ENCODE assay signal across 14 cellular contexts in the genomic region with DNA sequence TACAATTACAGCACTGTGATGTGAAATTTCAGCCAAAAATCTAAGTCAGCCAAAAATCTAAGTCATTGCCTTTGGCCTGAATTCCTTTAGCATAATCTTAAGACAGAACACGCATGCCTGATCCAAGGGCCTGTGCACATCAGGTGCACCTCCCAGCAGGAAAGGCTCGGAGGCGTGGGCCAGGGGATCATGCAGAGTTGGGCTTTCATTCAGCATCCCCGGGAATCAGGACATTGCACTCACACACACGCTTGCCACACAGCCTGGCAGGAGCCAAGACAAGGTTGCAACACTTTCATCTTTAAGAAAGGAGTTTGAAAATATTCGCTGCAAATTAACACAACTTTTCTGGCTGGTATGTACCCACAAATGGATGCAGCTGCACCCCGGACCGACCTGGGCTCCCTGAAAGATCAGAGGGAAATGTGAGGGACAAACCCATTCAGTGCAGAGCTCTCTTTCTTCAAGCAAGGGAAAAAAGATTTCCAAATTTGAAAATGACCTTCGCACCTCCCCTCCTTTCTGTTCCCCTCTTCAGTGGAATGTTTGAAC. TPM values are rescaled to one million over a fixed set of nuclear protein-coding genes. Genes with fewer than 3 reads are reported as not detected.
DNase-seq lines count a peak whose midpoint lies in the region; ATAC-seq and TF ChIP-seq lines count a peak whose summit lies in the region.
"Had no signal": no experiment of that assay in that cellular context is flagged by ENCODE, and none has a peak within 500 bp of the region (broad histone marks: within the 10 kb centered on the region; RNA-seq: fewer than 3 reads in every experiment).

No MANE protein-coding gene starts in this region.

- WGBS in body of pancreas, 2 donors = 35 to 46% methylated on average over 9 of the region's 9 CpGs

- H3K9me3 ChIP-seq in body of pancreas = no peaks in the 10 kb centered on the region
- H3K9me3 ChIP-seq: vagina had no signal

- ATAC-seq in body of pancreas (peak; percentile 11), left lobe of liver (peak; percentile 79)
- no peak for ATAC-seq in activated CD4-positive, alpha-beta T cell treated with anti-CD3 and anti-CD28 coated beads for 36 hours
- ATAC-seq: activated CD4-positive, CD25-positive, alpha-beta regulatory T cell treated with anti-CD3 and anti-CD28 coated beads, Interleukin-2, amount 50 U/mL, for 24 hours had no signal

- peaks cover 36% of the 10 kb centered on the region for H3K4me1 ChIP-seq in body of pancreas
- H3K4me1 ChIP-seq: vagina had no signal

- no peaks in the 10 kb centered on the region for H3K9me3 Mint-ChIP-seq in activated CD4-positive, alpha-beta T cell treated with anti-CD3 and anti-CD28 coated beads for 36 hours (ENCODE audit: low read depth)

- DNase-seq in activated CD8-positive, alpha-beta memory T cell treated with anti-CD3 and anti-CD28 coated beads for 24 hours = peak; percentile 30
- no peak for DNase-seq in activated CD8-positive, alpha-beta memory T cell treated with anti-CD3 and anti-CD28 coated beads, Interleukin-2, amount 50 U/mL, for 4 hours
- DNase-seq in body of pancreas (no peak), left lobe of liver (ENCODE audit: low spot score) (peak; percentile 66), substantia nigra (lab: John Stamatoyannopoulos, UW) (no peak), activated gamma-delta T cell (lab: John Stamatoyannopoulos, UW) (no peak), NCI-H2081 treated with DMSO at 0.1 percent for 48 hours (lab: John Stamatoyannopoulos, UW) (no peak)
- no peak for DNase-seq in activated CD4-positive, alpha-beta T cell treated with anti-CD3 and anti-CD28 coated beads for 36 hours
- DNase-seq: OCI-M1; stimulated activated naive CD4-positive, alpha-beta T cell had no signal

- no peaks in the 10 kb centered on the region for H3K36me3 Mint-ChIP-seq in activated CD4-positive, alpha-beta T cell treated with anti-CD3 and anti-CD28 coated beads for 36 hours (ENCODE audit: low read depth)
- H3K36me3 Mint-ChIP-seq: IgD-negative memory B cell had no signal

- no peak overlapping the region for H3K27ac Mint-ChIP-seq in activated CD4-positive, alpha-beta T cell treated with anti-CD3 and anti-CD28 coated beads for 36 hours
- H3K27ac Mint-ChIP-seq: IgD-negative memory B cell had no signal

- peaks cover 22% of the 10 kb centered on the region for H3K4me1 Mint-ChIP-seq in activated CD4-positive, alpha-beta T cell treated with anti-CD3 and anti-CD28 coated beads for 36 hours

- CTCF ChIA-PET in activated CD4-positive, alpha-beta T cell treated with anti-CD3 and anti-CD28 coated beads for 36 hours (lab: Charles Lee) = interaction anchor here (0.6 kb wide), 1 partner anchor 790 kb away, joined by 3 read pairs; no protein-coding TSS in a partner anchor

- H3K27me3 Mint-ChIP-seq in activated CD4-positive, alpha-beta T cell treated with anti-CD3 and anti-CD28 coated beads for 36 hours = peaks cover 30% of the 10 kb centered on the region

- no peaks in the 10 kb centered on the region for H3K36me3 ChIP-seq in body of pancreas (replicated peaks in 1 of 2; ENCODE audit: insufficient read depth in 1 of 2, low read depth in 2 of 2)
- H3K36me3 ChIP-seq: vagina had no signal

- no peak for TF ChIP-seq POLR2A in body of pancreas (IDR thresholded peaks at IDR 0.05)

- H3K27ac ChIP-seq in body of pancreas (peak overlapping the region; percentile 60 to 82 (median 67)), substantia nigra (ENCODE audit: low read depth, low read length, poor library complexity, severe bottlenecking) (peak overlapping the region; percentile 57)
- H3K27ac ChIP-seq: skin epidermis, vagina had no signal

- no peaks in the 10 kb centered on the region for H3K27me3 ChIP-seq in body of pancreas
- H3K27me3 ChIP-seq: vagina had no signal

- no peak overlapping the region for H3K4me3 Mint-ChIP-seq in activated CD4-positive, alpha-beta T cell treated with anti-CD3 and anti-CD28 coated beads for 36 hours
- H3K4me3 Mint-ChIP-seq: IgD-negative memory B cell had no signal

- intact Hi-C loops in body of pancreas (cut with DNase I) = no loop called here
- intact Hi-C loops in activated CD4-positive, alpha-beta T cell treated with anti-CD3 and anti-CD28 coated beads for 36 hours (cut with DNase I, micrococcal nuclease) = no loop called here

- POLR2A ChIA-PET in activated CD4-positive, alpha-beta T cell treated with anti-CD3 and anti-CD28 coated beads for 36 hours (lab: Charles Lee) = no interaction called here

- TF ChIP-seq CTCF in body of pancreas (IDR thresholded peaks at IDR 0.05) = no peak

- no peak overlapping the region for H3K4me3 ChIP-seq in body of pancreas
- H3K4me3 ChIP-seq: skin epidermis, vagina had no signal

RNA-seq across cellular contexts. Expression of gene ERMARD, which starts 48.8 kb away (rescaled TPM):
- total RNA-seq in body of pancreas (10 to 100 TPM in 1 of 2 donors, 1 to 10 TPM in 1; 8.6 to 12.2 TPM), left lobe of liver (16.3 TPM)
- total RNA-seq in activated CD4-positive, alpha-beta T cell treated with anti-CD3 and anti-CD28 coated beads for 36 hours = 10 to 100 TPM; 19.2 to 30.2 TPM

RNA-seq across cellular contexts. Expression of gene DYNLT2, which starts 48.8 kb away (rescaled TPM):
- total RNA-seq in body of pancreas = 1 to 10 TPM; 1.3 to 3.6 TPM
- total RNA-seq in left lobe of liver = 0.60 TPM
- total RNA-seq in activated CD4-positive, alpha-beta T cell treated with anti-CD3 and anti-CD28 coated beads for 36 hours = 1 to 10 TPM; 2.0 to 2.4 TPM

Comparison
In these comparisons a context has a peak if more than half of its experiments do, and no peak if none do; other contexts are left out.
1. DNase-seq: peak in activated CD8-positive, alpha-beta memory T cell treated with anti-CD3 and anti-CD28 coated beads for 24 hours (single experiment) and left lobe of liver (single experiment); none in activated CD8-positive, alpha-beta memory T cell treated with anti-CD3 and anti-CD28 coated beads, Interleukin-2, amount 50 U/mL, for 4 hours (single experiment), body of pancreas (0 of 4), substantia nigra (0 of 49), activated CD4-positive, alpha-beta T cell treated with anti-CD3 and anti-CD28 coated beads for 36 hours (single experiment), activated gamma-delta T cell (single experiment) and NCI-H2081 treated with DMSO at 0.1 percent for 48 hours (single experiment).